10 cellular contexts compared by ENCODE assay signal in the genomic region with DNA sequence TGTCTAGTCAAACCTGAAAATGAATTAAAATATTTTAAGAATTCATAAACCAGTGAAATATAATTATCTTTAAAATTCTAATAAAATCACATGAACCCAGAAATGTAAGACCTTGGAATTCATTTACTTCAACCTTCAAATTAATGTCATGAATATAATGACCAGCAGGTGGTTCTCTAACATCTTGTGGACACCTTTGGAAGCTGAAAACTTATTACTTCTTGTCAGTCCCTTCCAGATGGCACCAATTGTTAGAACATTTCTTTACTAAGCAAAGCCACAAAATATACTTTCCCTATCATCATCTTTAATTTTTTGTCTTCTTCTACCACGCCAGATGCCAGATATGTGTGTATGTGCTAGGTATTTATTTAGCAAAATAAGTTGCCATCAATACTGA.
DNase-seq lines count a peak whose midpoint lies in the region; ATAC-seq, FAIRE-seq and TF ChIP-seq lines count a peak whose summit lies in the region.
"Had no signal": no experiment of that assay in that cellular context is flagged by ENCODE, and none has a peak within 500 bp of the region (broad histone marks: within the 10 kb centered on the region; RNA-seq: fewer than 3 reads in every experiment).

No MANE protein-coding gene starts in this region.

- ATAC-seq in pancreas (peak in 2 of 4 donors; percentile 48 to 55), GM18867 (IDR thresholded peaks at IDR 0.05; ENCODE audit: unreplicated experiment) (no peak), GM18519 (IDR thresholded peaks at IDR 0.05; ENCODE audit: low FRiP score, unreplicated experiment) (no peak)

- no peaks in the 10 kb centered on the region for H3K79me1 ChIP-seq in H1 (ENCODE audit: low read depth, low read length)

- H3K27ac ChIP-seq in H1 (ENCODE audit: low read depth, low read length) = no peak overlapping the region
- no peak overlapping the region for H3K27ac ChIP-seq in pancreas

- H3K4me1 ChIP-seq in H1 (replicated peaks in 1 of 4; ENCODE audit: control insufficient read depth in 3 of 4, insufficient read depth in 4 of 4, low read length in 3 of 4) = no peaks in the 10 kb centered on the region
- H3K4me1 ChIP-seq in pancreas = no peaks in the 10 kb centered on the region

- peaks cover 6% of the 10 kb centered on the region for H3K4me1 Mint-ChIP-seq in activated CD4-positive, alpha-beta memory T cell treated with anti-CD3 and anti-CD28 coated beads for 36 hours (ENCODE audit: low read depth)

- H3K23ac ChIP-seq in H1 (ENCODE audit: insufficient read length) = no peak overlapping the region

- H2BK20ac ChIP-seq in H1 (ENCODE audit: low read length) = no peak overlapping the region

- no peak overlapping the region for H3K56ac ChIP-seq in H1 (replicated peaks; ENCODE audit: insufficient read length, low read depth, low read length)

- no peak overlapping the region for H3K14ac ChIP-seq in H1 (ENCODE audit: insufficient read length)

- CTCF ChIA-PET in H1 (lab: Charles Lee; ENCODE audit: partially characterized antibody) = interaction anchor here (1.0 to 5.5 kb wide), 10 partner anchors 8 to 326 kb away, joined by 3 to 22 read pairs (median 4); a partner anchor contains a TSS
- CTCF ChIA-PET in activated CD4-positive, alpha-beta memory T cell treated with anti-CD3 and anti-CD28 coated beads for 36 hours (lab: Charles Lee) = interaction anchor here (0.7 to 1.5 kb wide), 2 partner anchors 12 to 13 kb away, joined by 3 read pairs; no protein-coding TSS in a partner anchor

- H3K36me3 ChIP-seq in H1 (ENCODE audit: control insufficient read depth in 2 of 4, insufficient read depth in 4 of 4, low read length in 3 of 4) (no peaks in the 10 kb centered on the region), pancreas (no peaks in the 10 kb centered on the region)

- H3K9me3 ChIP-seq in H1 (ENCODE audit: insufficient read depth in 2 of 2, low read depth in 1 of 2, low read length in 1 of 2) (no peaks in the 10 kb centered on the region), pancreas (no peaks in the 10 kb centered on the region)

- DNase-seq in ELR (ENCODE audit: low read depth) = peak; percentile 33
- DNase-seq in Kasumi-1 (lab: John Stamatoyannopoulos, UW) = peak; percentile 41 to 63
- DNase-seq in H1 (ENCODE audit: low read depth in 1 of 2, low spot score in 2 of 2) = no peak
- no peak for DNase-seq in pancreas
- no peak for DNase-seq in NCI-H345 treated with DMSO at 0.1 percent for 48 hours (lab: John Stamatoyannopoulos, UW; ENCODE audit: unreplicated experiment)
- no peak for DNase-seq in activated CD4-positive, alpha-beta memory T cell treated with anti-CD3 and anti-CD28 coated beads for 36 hours
- DNase-seq: activated CD4-positive, CD25-positive, alpha-beta regulatory T cell had no signal

- POLR2A ChIA-PET in H1 (lab: Charles Lee; ENCODE audit: partially characterized antibody) = no interaction called here
- POLR2A ChIA-PET in activated CD4-positive, alpha-beta memory T cell treated with anti-CD3 and anti-CD28 coated beads for 36 hours (lab: Charles Lee) = no interaction called here

- no peaks in the 10 kb centered on the region for H3K36me3 Mint-ChIP-seq in activated CD4-positive, alpha-beta memory T cell treated with anti-CD3 and anti-CD28 coated beads for 36 hours

- H3K27me3 ChIP-seq in H1 (replicated peaks in 1 of 4; ENCODE audit: control insufficient read depth in 3 of 4, extremely low read depth in 1 of 4, insufficient read depth in 3 of 4, low read length in 3 of 4) = no peaks in the 10 kb centered on the region
- no peaks in the 10 kb centered on the region for H3K27me3 ChIP-seq in pancreas

- TF ChIP-seq EP300 in H1 (IDR thresholded peaks at IDR 0.05; ENCODE audit: borderline replicate concordance in 1 of 2, low read depth in 2 of 2, low read length in 2 of 2) = no peak

- H3K9ac ChIP-seq in H1 (replicated peaks in 1 of 4; ENCODE audit: extremely low read depth in 1 of 4, low read depth in 3 of 4, low read length in 3 of 4) = no peak overlapping the region

- H2BK15ac ChIP-seq in H1 (ENCODE audit: low read length) = no peak overlapping the region

- TF ChIP-seq RAD21 in H1 (IDR thresholded peaks at IDR 0.05 in 1 of 2, conservative IDR thresholded peaks at IDR 0.05 in 1 of 2; ENCODE audit: low read depth in 2 of 2, low read length in 2 of 2) = peak; percentile 36 to 51

- TF ChIP-seq POLR2A in H1 (IDR thresholded peaks at IDR 0.05; ENCODE audit: control extremely low read depth in 1 of 2, low read depth in 2 of 2, low read length in 2 of 2) = no peak

- no peaks in the 10 kb centered on the region for H3K27me3 Mint-ChIP-seq in activated CD4-positive, alpha-beta memory T cell treated with anti-CD3 and anti-CD28 coated beads for 36 hours
- H3K27me3 Mint-ChIP-seq: dendritic cell treated with granulocyte-macrophage colony-stimulating factor and Interleukin-4, amounts not matched to agents 40 ng/mL and 50 ng/mL, for 4 days had no signal

- no peak overlapping the region for H4K8ac ChIP-seq in H1 (ENCODE audit: extremely low read depth, insufficient read depth, low read length)

- no peak overlapping the region for H2BK5ac ChIP-seq in H1 (ENCODE audit: low read depth, low read length)

- no peak overlapping the region for H2BK120ac ChIP-seq in H1 (replicated peaks; ENCODE audit: low read depth, low read length)

- no peak overlapping the region for H3K4me3 ChIP-seq in H1 (ENCODE audit: extremely low read depth in 1 of 4, insufficient read depth in 2 of 4, low read depth in 3 of 4, low read length in 4 of 4)
- no peak overlapping the region for H3K4me3 ChIP-seq in pancreas

- H3K23me2 ChIP-seq in H1 (ENCODE audit: low read depth, low read length) = no peaks in the 10 kb centered on the region

- no peak overlapping the region for H3K4ac ChIP-seq in H1 (replicated peaks; ENCODE audit: insufficient read length, low read depth, low read length)

- no peak overlapping the region for H3K27ac Mint-ChIP-seq in activated CD4-positive, alpha-beta memory T cell treated with anti-CD3 and anti-CD28 coated beads for 36 hours
- H3K27ac Mint-ChIP-seq: dendritic cell treated with granulocyte-macrophage colony-stimulating factor and Interleukin-4, amounts not matched to agents 40 ng/mL and 50 ng/mL, for 4 days had no signal

- no peaks in the 10 kb centered on the region for H3K9me3 Mint-ChIP-seq in activated CD4-positive, alpha-beta memory T cell treated with anti-CD3 and anti-CD28 coated beads for 36 hours
- H3K9me3 Mint-ChIP-seq: dendritic cell treated with granulocyte-macrophage colony-stimulating factor and Interleukin-4, amounts not matched to agents 40 ng/mL and 50 ng/mL, for 4 days had no signal

- no peaks in the 10 kb centered on the region for H3K79me2 ChIP-seq in H1 (ENCODE audit: control insufficient read depth in 1 of 2, insufficient read depth in 2 of 2, low read length in 2 of 2)

- WGBS in H1 (ENCODE audit: extremely low coverage in 1 of 2, insufficient coverage in 1 of 2, insufficient read length in 1 of 2, insufficient replicate concordance in 2 of 2, low coverage in 1 of 2, low lambda C conversion rate in 2 of 2, missing lambda C conversion rate in 1 of 2), 2 experiments = 76% methylated on average over 1 of the region's 1 CpG; no CpG with 5 or more reads in 1 of the 2 experiments
- WGBS in pancreas, 2 donors = 49 to 62% methylated on average over 1 of the region's 1 CpG

- H3K4me3 Mint-ChIP-seq in activated CD4-positive, alpha-beta memory T cell treated with anti-CD3 and anti-CD28 coated beads for 36 hours = no peak overlapping the region
- H3K4me3 Mint-ChIP-seq: dendritic cell treated with granulocyte-macrophage colony-stimulating factor and Interleukin-4, amounts not matched to agents 40 ng/mL and 50 ng/mL, for 4 days had no signal

- no peak overlapping the region for H2BK12ac ChIP-seq in H1 (ENCODE audit: low read depth, low read length)

- peak in 1 of 3 experiments; percentile 18; a peak in 2 of 4 replicates for TF ChIP-seq CTCF in H1 (IDR thresholded peaks at IDR 0.05; ENCODE audit: control extremely low read depth in 1 of 3, insufficient read depth in 1 of 3, low read depth in 1 of 3, low read length in 3 of 3)
- peak in 2 of 4 donors; percentile 27 to 34 for TF ChIP-seq CTCF in pancreas (IDR thresholded peaks at IDR 0.05)

- no peaks in the 10 kb centered on the region for H4K20me1 ChIP-seq in H1 (replicated peaks in 1 of 2; ENCODE audit: control insufficient read depth in 1 of 2, insufficient read depth in 2 of 2, low read length in 2 of 2)

- no peak overlapping the region for H3K4me2 ChIP-seq in H1 (ENCODE audit: insufficient read depth in 1 of 2, low read depth in 2 of 2, low read length in 2 of 2)

- no peak overlapping the region for H4K5ac ChIP-seq in H1 (ENCODE audit: insufficient read length, low read depth, low read length)

- no peak overlapping the region for H4K91ac ChIP-seq in H1 (replicated peaks; ENCODE audit: insufficient read length, low read length)

- H2AK5ac ChIP-seq in H1 (ENCODE audit: low read depth, low read length) = no peak overlapping the region

- FAIRE-seq in H1 (lab: Jason Lieb, UNC) (no peak), pancreas (lab: Jason Lieb, UNC) (peak; percentile 82)

- intact Hi-C loops in pancreas (cut with DNase I) = no loop called here
- intact Hi-C loops in activated CD4-positive, alpha-beta memory T cell treated with anti-CD3 and anti-CD28 coated beads for 36 hours (cut with micrococcal nuclease) = no loop called here

- no peak overlapping the region for H2AFZ ChIP-seq in H1 (ENCODE audit: low read length)

- H3K18ac ChIP-seq in H1 (ENCODE audit: extremely low read depth, low read length) = no peak overlapping the region

TF ChIP-seq in H1, 55 proteins besides CTCF, POLR2A, EP300 and RAD21 (continues in another document):
- TF ChIP-seq BACH1 (IDR thresholded peaks at IDR 0.05; ENCODE audit: low read length) (no peak), BCL11A (IDR thresholded peaks at IDR 0.05; ENCODE audit: low read depth in 2 of 2, low read length in 2 of 2) (no peak), SIN3A (conservative IDR thresholded peaks at IDR 0.05 in 1 of 2, IDR thresholded peaks at IDR 0.05 in 1 of 2; ENCODE audit: low read depth in 1 of 2, low read length in 2 of 2) (no peak), KDM1A (IDR thresholded peaks at IDR 0.05; ENCODE audit: borderline replicate concordance, low read length) (no peak), NRF1 (IDR thresholded peaks at IDR 0.05; ENCODE audit: low read depth, low read length) (no peak)

Comparison
In these comparisons a context has a peak if more than half of its experiments do, and no peak if none do; other contexts are left out.
1. DNase-seq: peak in ELR (single experiment) and Kasumi-1 (2 of 2); none in H1 (0 of 2), pancreas (0 of 6), NCI-H345 treated with DMSO at 0.1 percent for 48 hours (single experiment) and activated CD4-positive, alpha-beta memory T cell treated with anti-CD3 and anti-CD28 coated beads for 36 hours (single experiment).